8 cellular contexts compared by ENCODE assay signal in the genomic region with DNA sequence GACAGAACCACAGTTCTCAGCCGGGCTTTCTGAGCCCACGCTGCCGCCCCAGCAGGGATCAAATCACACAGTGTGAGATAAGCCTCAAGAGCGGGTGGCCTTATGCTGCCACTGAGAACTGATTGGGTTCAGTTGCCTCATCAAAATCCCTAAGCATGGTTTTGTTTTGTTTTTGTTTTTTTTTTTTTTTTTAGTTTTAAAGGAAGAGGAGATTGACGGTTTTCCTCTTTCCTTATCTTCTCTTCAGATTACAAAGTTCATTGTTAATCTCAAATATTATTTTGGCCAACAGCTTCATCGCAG. TPM values are rescaled to one million over a fixed set of nuclear protein-coding genes. Genes with fewer than 3 reads are reported as not detected.
DNase-seq lines count a peak whose midpoint lies in the region; ATAC-seq and TF ChIP-seq lines count a peak whose summit lies in the region.

No MANE protein-coding gene starts in this region.

- H3K9ac ChIP-seq in skeletal muscle satellite cell (ENCODE audit: low read depth, low read length) = peak overlapping the region; percentile 96

- peak overlapping the region; percentile 86 for H3K4me2 ChIP-seq in skeletal muscle satellite cell (ENCODE audit: low read length)

- no peak for TF ChIP-seq CTCF in cardiac muscle cell (IDR thresholded peaks at IDR 0.05; ENCODE audit: low read depth, low read length)

- peaks cover 10% of the 10 kb centered on the region for H3K36me3 Mint-ChIP-seq in T-helper 17 cell (ENCODE audit: low read depth)

- H3K36me3 ChIP-seq in cardiac muscle cell = peaks cover 10% of the 10 kb centered on the region
- H3K36me3 ChIP-seq in skeletal muscle satellite cell (ENCODE audit: insufficient read depth, low read length) = peaks cover 24% of the 10 kb centered on the region

- DNase-seq in T-helper 17 cell (no peak), cardiac muscle cell (ENCODE audit: low read depth in 1 of 2, low spot score in 1 of 2) (no peak), NCI-H2029 (lab: John Stamatoyannopoulos, UW) (no peak), hepatic stellate cell (ENCODE audit: low spot score) (no peak), NCI-H1417 treated with DMSO at 0.1 percent for 48 hours (lab: John Stamatoyannopoulos, UW) (no peak)

- H3K4me3 ChIP-seq in cardiac muscle cell (peak overlapping the region; percentile 67), skeletal muscle satellite cell (ENCODE audit: low read length) (peak overlapping the region; percentile 78)

- H3K4me1 Mint-ChIP-seq in T-helper 17 cell = peaks cover 45% of the 10 kb centered on the region

- H3K4me3 Mint-ChIP-seq in T-helper 17 cell = peak overlapping the region; percentile 98

- TF ChIP-seq POLR2A in GM18505 (IDR thresholded peaks at IDR 0.05; ENCODE audit: borderline replicate concordance, extremely low read depth, insufficient read depth, insufficient read length) = no peak

- H3K27me3 ChIP-seq in cardiac muscle cell (peaks cover 10% of the 10 kb centered on the region), skeletal muscle satellite cell (ENCODE audit: control insufficient read depth, insufficient read depth, low read length) (no peaks in the 10 kb centered on the region)

- peak overlapping the region; percentile 90 for H3K27ac ChIP-seq in cardiac muscle cell

- H3K27me3 Mint-ChIP-seq in T-helper 17 cell = no peaks in the 10 kb centered on the region

- H3K4me1 ChIP-seq in cardiac muscle cell (ENCODE audit: low read depth) (peaks cover 13% of the 10 kb centered on the region), skeletal muscle satellite cell (ENCODE audit: control insufficient read depth, insufficient read depth, low read length) (peaks cover 27% of the 10 kb centered on the region)

- ATAC-seq in GM18505 (IDR thresholded peaks at IDR 0.05; ENCODE audit: unreplicated experiment) (peak; percentile 7), HG02610 (IDR thresholded peaks at IDR 0.05; ENCODE audit: unreplicated experiment) (peak; percentile 12), T-helper 17 cell (peak; percentile 39)

- H3K27ac Mint-ChIP-seq in T-helper 17 cell = peak overlapping the region; percentile 100

- H3K9me3 ChIP-seq in T-helper 17 cell (ENCODE audit: control insufficient read depth, low read length, poor library complexity, severe bottlenecking) (no peaks in the 10 kb centered on the region), cardiac muscle cell (ENCODE audit: low read depth) (no peaks in the 10 kb centered on the region), skeletal muscle satellite cell (replicated peaks; ENCODE audit: low read length) (no peaks in the 10 kb centered on the region)

RNA-seq across cellular contexts. Expression of gene COA6, which starts 0.6 kb away (rescaled TPM):
- total RNA-seq in T-helper 17 cell (10 to 100 TPM; 11.3 to 14.0 TPM), cardiac muscle cell (24.9 and 32.1 TPM in 2 replicates)
- polyA plus RNA-seq in cardiac muscle cell = 61.7 and 82.5 TPM in 2 replicates
- total RNA-seq in skeletal muscle satellite cell (2012; rRNA removed) = 27.7 and 31.9 TPM in 2 replicates
